28 cellular contexts compared by ENCODE assay signal in genomic region chr2:156626931-156627330, GRCh38.
"Had no signal": no experiment of that assay in that cellular context is flagged by ENCODE, and none has a peak within 500 bp of the region (broad histone marks: within the 10 kb centered on the region; RNA-seq: fewer than 3 reads in every experiment).

No MANE protein-coding gene starts in this region.

- H3K36me3 ChIP-seq: colonic mucosa, esophagus muscularis mucosa, esophagus squamous epithelium, gastrocnemius medialis, gastroesophageal sphincter, heart left ventricle, heart right ventricle had no signal

- H3K27ac ChIP-seq: colonic mucosa, coronary artery, dorsolateral prefrontal cortex, epithelial cell of prostate, esophagus muscularis mucosa, esophagus squamous epithelium, foreskin keratinocyte, gastrocnemius medialis, gastroesophageal sphincter had no signal

- H3K9me3 ChIP-seq: colonic mucosa, gastrocnemius medialis had no signal

- H3K4me1 ChIP-seq: colonic mucosa, esophagus muscularis mucosa, esophagus squamous epithelium, foreskin keratinocyte, gastrocnemius medialis, gastroesophageal sphincter, heart left ventricle, heart right ventricle had no signal

- ATAC-seq: effector memory CD8-positive, alpha-beta T cell; esophagus mucosa; foreskin keratinocyte; gastrocnemius medialis; gastroesophageal sphincter; heart left ventricle; heart right ventricle had no signal

- H3K27me3 ChIP-seq: colonic mucosa, dorsolateral prefrontal cortex, esophagus muscularis mucosa, esophagus squamous epithelium, foreskin keratinocyte, gastrocnemius medialis, gastroesophageal sphincter, heart left ventricle, heart right ventricle had no signal

- DNase-seq: colonic mucosa; cortex of kidney; dermis blood vessel endothelial cell; dorsolateral prefrontal cortex; effector CD4-positive, alpha-beta T cell; effector CD8-positive, alpha-beta T cell; effector memory CD4-positive, alpha-beta T cell; effector memory CD8-positive, alpha-beta T cell; endodermal cell; erythroblast; esophagus squamous epithelium; foreskin fibroblast; foreskin keratinocyte; foreskin melanocyte; gastrocnemius medialis; glutamatergic neuron; head of caudate nucleus; heart left ventricle; heart right ventricle had no signal

- FAIRE-seq: colon, endometrium, endothelial cell of umbilical vein, frontal cortex had no signal

- H3K4me3 ChIP-seq: colonic mucosa, coronary artery, dorsolateral prefrontal cortex, esophagus muscularis mucosa, esophagus squamous epithelium, gastrocnemius medialis, gastroesophageal sphincter, heart left ventricle, heart right ventricle had no signal
